Comparison of ENCODE assay signal across 15 cellular contexts in the genomic region with DNA sequence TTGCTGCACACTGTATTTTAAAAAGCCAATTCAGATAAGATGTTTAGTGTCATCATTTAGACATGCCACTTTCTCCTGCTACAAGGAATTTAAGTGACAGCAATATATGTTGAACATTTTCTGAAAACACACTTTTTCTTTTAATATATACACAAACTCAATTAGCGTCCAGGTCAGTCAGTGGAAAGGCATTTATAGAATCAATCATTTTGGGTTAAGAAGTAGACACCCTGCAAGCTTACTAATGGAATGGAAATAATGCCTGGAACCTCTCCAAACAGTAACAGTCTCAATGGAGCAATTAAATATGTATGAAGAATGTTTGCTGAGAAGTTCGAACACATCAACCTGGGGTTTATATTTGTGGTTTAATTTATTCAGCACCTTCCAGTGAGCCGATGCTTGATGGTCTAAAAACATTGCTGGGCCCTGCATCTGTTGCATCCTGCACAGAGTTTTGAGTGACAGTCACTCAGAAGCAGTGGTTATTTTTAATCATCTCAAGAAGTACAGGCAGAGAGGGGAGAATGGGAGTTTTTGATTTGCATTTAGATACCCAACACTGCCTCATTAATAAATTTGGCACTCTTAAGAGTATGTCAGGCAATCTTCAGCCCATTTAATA.
"Had no signal": no experiment of that assay in that cellular context is flagged by ENCODE, and none has a peak within 500 bp of the region (broad histone marks: within the 10 kb centered on the region; RNA-seq: fewer than 3 reads in every experiment).

No MANE protein-coding gene starts in this region.

- ATAC-seq: activated CD4-positive, CD25-positive, alpha-beta regulatory T cell treated with anti-CD3 and anti-CD28 coated beads, Interleukin-2, amount 50 U/mL, for 24 hours; activated naive CD8-positive, alpha-beta T cell treated with anti-CD3 and anti-CD28 coated beads, Interleukin-2, amount 50 U/mL, for 24 hours; gastroesophageal sphincter; heart right ventricle; left colon; lower lobe of right lung; stimulated activated naive CD8-positive, alpha-beta T cell treated with anti-CD3 and anti-CD28 coated beads, Interleukin-15, amount 100 ng/mL, for 72 hours had no signal

- DNase-seq: activated naive CD4-positive, alpha-beta T cell treated with Interleukin-2 at 50 U/mL for 16 hours; activated naive CD8-positive, alpha-beta T cell treated with anti-CD3 and anti-CD28 coated beads, Interleukin-2, amount 50 U/mL, for 24 hours; activated T-cell treated with anti-CD3 and anti-CD28 coated beads for 4 hours; aorta; heart right ventricle; left colon; lower lobe of right lung; ovary; sigmoid colon; stimulated activated CD4-positive, alpha-beta T cell treated with anti-CD3 and anti-CD28 coated beads, Interleukin-1b, Interleukin-23, amount 100 ng/mL, for 48 hours; stimulated activated naive CD8-positive, alpha-beta T cell treated with anti-CD3 and anti-CD28 coated beads, Interleukin-15, amount 100 ng/mL, for 72 hours; T1000; upper lobe of left lung had no signal
